Comparison of ENCODE assay signal across 8 cellular contexts in the genomic region with DNA sequence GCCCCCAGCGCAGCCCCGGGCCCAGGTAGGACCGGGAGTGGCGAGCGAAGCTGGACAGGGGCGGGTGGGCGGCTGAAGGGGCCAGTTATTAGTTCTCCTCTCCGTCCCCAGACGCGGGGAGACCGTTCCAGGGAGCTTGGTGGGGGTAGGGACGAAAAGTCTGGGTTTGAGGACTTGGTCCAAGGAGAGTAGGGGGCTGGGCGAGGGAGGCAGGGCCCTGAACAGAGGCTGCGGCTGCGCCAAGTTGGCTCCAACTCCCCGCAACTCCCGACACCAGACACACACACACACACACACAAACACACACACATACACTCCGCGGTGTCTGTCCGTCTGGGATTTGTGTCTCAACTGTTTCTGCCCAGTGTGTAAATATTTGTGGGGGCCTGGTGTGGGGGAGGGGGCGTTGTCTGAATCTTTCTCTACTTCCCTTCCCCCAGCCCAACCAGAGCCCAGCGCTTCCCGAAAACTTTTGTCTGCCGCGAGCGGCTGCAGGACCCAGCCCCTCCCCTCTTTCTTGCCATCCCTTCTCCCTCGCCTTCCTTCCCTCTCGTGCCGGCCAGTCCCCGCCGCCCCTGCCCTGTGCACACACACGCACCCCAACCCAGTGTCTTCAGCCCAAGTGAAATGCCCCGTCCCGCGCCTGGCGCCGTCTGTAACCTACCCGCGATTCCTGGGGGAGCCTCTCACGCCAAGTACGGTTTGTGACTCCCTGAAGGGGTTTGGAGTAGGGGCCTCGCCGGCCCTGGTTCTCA. TPM values are rescaled to one million over a fixed set of nuclear protein-coding genes. Genes with fewer than 3 reads are reported as not detected.
A peak's percentile ranks its signal among the peaks of the same experiment; 100 is the strongest.
DNase-seq lines count a peak whose midpoint lies in the region; TF ChIP-seq lines count a peak whose summit lies in the region.

No MANE protein-coding gene starts in this region.

- H3K27ac ChIP-seq in HUES64 (ENCODE audit: low read depth, low read length): peak overlapping the region; percentile 60; the same call in 1 of the 2 replicates
- peak overlapping the region; percentile 83 to 87 for H3K27ac ChIP-seq in breast epithelium
- H3K27ac ChIP-seq in sigmoid colon: peak overlapping the region in 1 of 4 donors; percentile 28

- no peaks in the 10 kb centered on the region for H3K36me3 ChIP-seq in HUES64 (ENCODE audit: insufficient read depth, low read length)
- no peaks in the 10 kb centered on the region for H3K36me3 ChIP-seq in breast epithelium
- no peaks in the 10 kb centered on the region for H3K36me3 ChIP-seq in sigmoid colon

- H3K27me3 ChIP-seq in HUES64 (ENCODE audit: insufficient read depth, low read length): peaks cover 60% of the 10 kb centered on the region
- H3K27me3 ChIP-seq in breast epithelium: peaks cover 0 to 4% of the 10 kb centered on the region in 2 donors
- H3K27me3 ChIP-seq in sigmoid colon: peaks cover 23 to 48% (median 39%) of the 10 kb centered on the region in 3 donors

- peak overlapping the region; percentile 75 for H3K9ac ChIP-seq in HUES64 (ENCODE audit: low read depth, low read length)

- no peak for TF ChIP-seq EP300 in sigmoid colon (IDR thresholded peaks at IDR 0.05)

- H3K4me1 ChIP-seq in HUES64 (ENCODE audit: insufficient read depth, low read length) (peaks cover 49% of the 10 kb centered on the region), breast epithelium (no peaks in the 10 kb centered on the region), sigmoid colon (peaks cover 0 to 29% (median 25%) of the 10 kb centered on the region in 4 donors)

- TF ChIP-seq POLR2A in breast epithelium (IDR thresholded peaks at IDR 0.05): no peak
- no peak for TF ChIP-seq POLR2A in sigmoid colon (IDR thresholded peaks at IDR 0.05)

- H3K4me3 ChIP-seq in HUES64 (ENCODE audit: low read length) (peak overlapping the region; percentile 88), breast epithelium (peak overlapping the region; percentile 38 to 79 (median 68)), sigmoid colon (peak overlapping the region; percentile 21 to 53 (median 44))

- WGBS in HUES64: under 1% methylated on average over 39 of the region's 43 CpGs
- WGBS in sigmoid colon, 2 donors: 13 to 16% methylated on average over 43 of the region's 43 CpGs

- TF ChIP-seq CTCF in breast epithelium (IDR thresholded peaks at IDR 0.05) (no peak), sigmoid colon (IDR thresholded peaks at IDR 0.05) (no peak)

- DNase-seq in breast epithelium (ENCODE audit: low spot score in 2 of 2): peak in 1 of 2 donors; percentile 33
- peak; percentile 64 for DNase-seq in iPS-NIHi7 (ENCODE audit: extremely low spot score)
- DNase-seq in sigmoid colon: peak; percentile 67
- DNase-seq in DMS53 treated with DMSO at 0.1 percent for 48 hours (lab: John Stamatoyannopoulos, UW; ENCODE audit: unreplicated experiment): no peak
- no peak for DNase-seq in amniotic stem cell (lab: John Stamatoyannopoulos, UW)
- DNase-seq in activated gamma-delta T cell treated with Interleukin-2 at 50 U/mL for 16 hours: no peak
- DNase-seq in central memory CD4-positive, alpha-beta T cell: no peak

- H3K9me3 ChIP-seq in HUES64 (ENCODE audit: insufficient read depth, low read depth, low read length) (no peaks in the 10 kb centered on the region), breast epithelium (no peaks in the 10 kb centered on the region), sigmoid colon (no peaks in the 10 kb centered on the region)

- intact Hi-C loops in breast epithelium (cut with DNase I; ENCODE audit: low total_unique reads): no loop called here
- intact Hi-C loops in sigmoid colon (cut with DNase I): no loop called here

RNA-seq across cellular contexts. Expression of a gene that starts 0.7 kb away (rescaled TPM):
- polyA plus RNA-seq in HUES64 (2013, experiment 1 of 2): 54.2 TPM
- polyA plus RNA-seq in HUES64 (2013, experiment 2 of 2): 68.2 TPM
- 10 to 100 TPM; 26.7 to 75.8 (median 36.1) TPM for total RNA-seq in breast epithelium
- total RNA-seq in sigmoid colon: 1 to 10 TPM; 2.9 to 8.6 (median 5.1) TPM
- polyA plus RNA-seq in sigmoid colon: 1 to 10 TPM in 2 of 3 donors, under 1 TPM in 1; 0.69 to 7.7 (median 4.2) TPM

Comparison
In these comparisons a context has a peak if more than half of its experiments do, and no peak if none do; other contexts are left out.
1. DNase-seq: peak in iPS-NIHi7 (single experiment) and sigmoid colon (single experiment); none in DMS53 treated with DMSO at 0.1 percent for 48 hours (single experiment), amniotic stem cell (single experiment), activated gamma-delta T cell treated with Interleukin-2 at 50 U/mL for 16 hours (single experiment) and central memory CD4-positive, alpha-beta T cell (single experiment).
2. Peak in every context shown above with its lines, with median percentiles within 50 percentile points of each other: H3K4me3 ChIP-seq.